14 cellular contexts compared by ENCODE assay signal in genomic region chr16:15856217-15856616, GRCh38. TPM values are rescaled to one million over a fixed set of nuclear protein-coding genes. Genes with fewer than 3 reads are reported as not detected.
A peak's percentile ranks its signal among the peaks of the same experiment; 100 is the strongest.
DNase-seq lines count a peak whose midpoint lies in the region; ATAC-seq and TF ChIP-seq lines count a peak whose summit lies in the region.
"Had no signal": no experiment of that assay in that cellular context is flagged by ENCODE, and none has a peak within 500 bp of the region (broad histone marks: within the 10 kb centered on the region; RNA-seq: fewer than 3 reads in every experiment).

No MANE protein-coding gene starts in this region.

- intact Hi-C loops in stomach (cut with DNase I; ENCODE audit: low total_unique reads), result no loop called here

- H3K9me3 ChIP-seq in OCI-LY3 (ENCODE audit: insufficient read depth, low read length) (no peaks in the 10 kb centered on the region), iPS-18a (ENCODE audit: control insufficient read depth, low read depth, low read length) (no peaks in the 10 kb centered on the region), stomach (no peaks in the 10 kb centered on the region)

- H3K4me3 ChIP-seq in OCI-LY3 (ENCODE audit: low read length) (peak overlapping the region; percentile 64), iPS-18a (ENCODE audit: low read length) (peak overlapping the region; percentile 56), stomach (peak overlapping the region; percentile 37 to 51 (median 46))

- H3K36me3 ChIP-seq in OCI-LY3 (replicated peaks; ENCODE audit: low read depth, low read length) (no peaks in the 10 kb centered on the region), iPS-18a (ENCODE audit: control insufficient read depth, low read depth, low read length) (no peaks in the 10 kb centered on the region), stomach (peaks cover 0 to 10% (median 0%) of the 10 kb centered on the region in 4 donors)

- H4K20me1 ChIP-seq in OCI-LY3 (ENCODE audit: insufficient read depth, low read length), result no peaks in the 10 kb centered on the region

- H3K27me3 ChIP-seq in OCI-LY3 (ENCODE audit: low read depth, low read length) (peaks cover 40% of the 10 kb centered on the region), iPS-18a (ENCODE audit: control insufficient read depth, insufficient read depth, low read length) (peaks cover 52% of the 10 kb centered on the region), stomach (peaks cover 0 to 42% (median 31%) of the 10 kb centered on the region in 3 donors)

- H3K9ac ChIP-seq in OCI-LY3 (ENCODE audit: low read length) (peak overlapping the region; percentile 10; the same call in 1 of the 2 replicates), iPS-18a (ENCODE audit: low read length) (no peak overlapping the region)
- H3K9ac ChIP-seq: parathyroid adenoma had no signal

- TF ChIP-seq POLR2A in stomach (IDR thresholded peaks at IDR 0.05), result no peak

- H3K4me1 ChIP-seq in OCI-LY3 (ENCODE audit: low read length) (peaks cover 19% of the 10 kb centered on the region), iPS-18a (ENCODE audit: control insufficient read depth, low read depth, low read length) (no peaks in the 10 kb centered on the region), stomach (peaks cover 6 to 27% (median 22%) of the 10 kb centered on the region in 4 donors)
- H3K4me1 ChIP-seq: parathyroid adenoma had no signal

- peak overlapping the region; percentile 87 for H3K4me2 ChIP-seq in OCI-LY3 (ENCODE audit: low read length)

- DNase-seq in stomach, result no peak
- DNase-seq in NOMO-1 treated with dmso at 0.1 percent for 144 hours (lab: John Stamatoyannopoulos, UW; ENCODE audit: unreplicated experiment), result no peak
- DNase-seq in cerebellar nuclear complex (lab: John Stamatoyannopoulos, UW), result no peak
- DNase-seq: activated gamma-delta T cell; NCI-H1048; NK-92 treated with Interleukin-12 subunit alpha and Interleukin-12 subunit beta, amount 100 ng/mL, for 24 hours; stimulated activated CD4-positive, alpha-beta T cell treated with anti-CD3 and anti-CD28 coated beads, Interleukin-15, amount 100 ng/mL, for 24 hours had no signal

- no peaks in the 10 kb centered on the region for H3K79me2 ChIP-seq in OCI-LY3 (ENCODE audit: low read length)
- H3K79me2 ChIP-seq: parathyroid adenoma had no signal

- H2AFZ ChIP-seq in OCI-LY3 (ENCODE audit: low read depth, low read length), result no peak overlapping the region
- H2AFZ ChIP-seq: parathyroid adenoma had no signal

- H3K27ac ChIP-seq in OCI-LY3 (ENCODE audit: low read length) (no peak overlapping the region), iPS-18a (ENCODE audit: low read length) (no peak overlapping the region), stomach (peak overlapping the region in 4 of 5 donors; percentile 68 to 90 (median 83))
- H3K27ac ChIP-seq: parathyroid adenoma had no signal

- TF ChIP-seq CTCF in OCI-LY3 (IDR thresholded peaks at IDR 0.05; ENCODE audit: low read depth, low read length) (no peak), stomach (IDR thresholded peaks at IDR 0.05) (no peak)

- ATAC-seq in GM18867 (IDR thresholded peaks at IDR 0.05; ENCODE audit: unreplicated experiment), result peak; percentile 24
- no peak for ATAC-seq in HG02852 (IDR thresholded peaks at IDR 0.05; ENCODE audit: unreplicated experiment)
- ATAC-seq in HG02759 (IDR thresholded peaks at IDR 0.05; ENCODE audit: unreplicated experiment), result no peak

- WGBS in stomach, 5 donors, result 26 to 36% (median 30%) methylated on average over 3 of the region's 3 CpGs

- TF ChIP-seq EP300 in stomach (IDR thresholded peaks at IDR 0.05), result no peak

RNA-seq across cellular contexts. Expression of gene MYH11, which starts 0.6 kb away (rescaled TPM):
- total RNA-seq in stomach, result 1,000 to 10,000 TPM in 4 of 5 donors, 100 to 1,000 TPM in 1; 496 to 3,048 (median 1,297) TPM
- 100 to 1,000 TPM in 1 of 3 donors, 10 to 100 TPM in 2; 33.8 to 494 (median 44.0) TPM for polyA plus RNA-seq in stomach
- total RNA-seq: HepG2 had no signal
- polyA plus RNA-seq: HepG2 had no signal

RNA-seq across cellular contexts. Expression of gene CEP20, which starts 32.2 kb away (rescaled TPM):
- total RNA-seq in stomach, result 10 to 100 TPM in 2 of 5 donors, 1 to 10 TPM in 3; 7.0 to 40.0 (median 8.2) TPM
- polyA plus RNA-seq in stomach, result 10 to 100 TPM; 22.2 to 38.3 (median 24.0) TPM

Comparison
In these comparisons a context has a peak if more than half of its experiments do, and no peak if none do; other contexts are left out.
1. H3K27ac ChIP-seq: peak in stomach (4 of 5); none in OCI-LY3 (single experiment) and iPS-18a (single experiment).
2. Peak in every context shown above with its lines, with median percentiles within 50 percentile points of each other: H3K4me3 ChIP-seq.